ENCODE assay signal across 23 cellular contexts in the genomic region with DNA sequence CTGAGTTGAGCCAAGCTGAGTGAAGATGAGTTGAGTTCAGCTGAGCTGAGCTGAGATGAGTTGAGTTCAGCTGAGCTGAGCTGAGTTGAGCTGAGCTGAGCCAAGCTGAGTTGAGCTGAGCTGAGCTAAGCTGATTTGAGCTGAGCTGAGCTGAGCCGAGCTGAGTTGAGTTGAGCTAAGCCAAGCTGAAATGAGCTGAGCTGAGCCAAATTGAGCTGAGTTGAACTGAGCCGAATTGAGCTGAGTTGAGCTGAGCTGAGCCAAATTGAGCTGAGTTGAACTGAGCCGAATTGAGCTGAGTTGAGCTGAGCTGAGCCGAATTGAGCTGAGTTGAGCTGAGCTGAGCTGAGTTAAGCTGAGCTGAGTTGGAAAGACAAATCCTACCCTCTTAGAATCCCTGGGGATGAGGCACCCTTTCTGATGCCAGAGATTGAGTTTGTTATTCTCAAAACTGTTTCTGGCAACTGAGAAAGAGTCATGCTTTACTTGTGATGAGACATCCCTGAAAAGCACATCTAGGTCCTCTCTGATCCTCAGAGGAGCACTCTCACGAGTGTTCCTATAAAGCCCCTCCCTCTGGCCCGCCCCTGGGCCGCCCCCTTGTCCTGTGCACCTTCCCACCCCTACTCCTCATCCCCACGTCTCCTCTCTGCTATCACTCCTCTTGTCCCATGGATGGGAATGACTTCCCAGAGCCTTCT.
DNase-seq lines count a peak whose midpoint lies in the region; ATAC-seq and TF ChIP-seq lines count a peak whose summit lies in the region.
"Had no signal": no experiment of that assay in that cellular context is flagged by ENCODE, and none has a peak within 500 bp of the region (broad histone marks: within the 10 kb centered on the region; RNA-seq: fewer than 3 reads in every experiment).

No MANE protein-coding gene starts in this region.

- TF ChIP-seq EP300 in sigmoid colon (IDR thresholded peaks at IDR 0.05): no peak

- no peak for TF ChIP-seq POLR2A in sigmoid colon (IDR thresholded peaks at IDR 0.05)

- no peak overlapping the region for H3K27ac ChIP-seq in sigmoid colon
- H3K27ac ChIP-seq: hepatocyte had no signal

- H3K9me3 ChIP-seq in skeletal muscle satellite cell (replicated peaks; ENCODE audit: low read length) (no peaks in the 10 kb centered on the region), sigmoid colon (no peaks in the 10 kb centered on the region)
- H3K9me3 ChIP-seq: breast epithelium had no signal

- intact Hi-C loops in sigmoid colon (cut with DNase I): no loop called here
- intact Hi-C loops in Right ventricle myocardium superior (cut with DNase I): no loop called here

- DNase-seq in ELR (ENCODE audit: low read depth) (peak; percentile 47), M059J (ENCODE audit: low read depth) (peak; percentile 47), fibroblast of mammary gland (ENCODE audit: low read depth) (peak; percentile 93), sigmoid colon (no peak), Right ventricle myocardium superior (no peak)
- DNase-seq: activated CD4-positive, alpha-beta T cell treated with anti-CD3 and anti-CD28 coated beads for 36 hours; activated CD8-positive, alpha-beta memory T cell treated with anti-CD3 and anti-CD28 coated beads for 24 hours; activated naive CD4-positive, alpha-beta T cell treated with Interleukin-2 at 50 U/mL for 16 hours; activated T-cell treated with anti-CD3 and anti-CD28 coated beads, Interleukin-2, amount 50 U/mL, for 24 hours; AML-193; amniotic stem cell; cortex of kidney; DMS53; left ventricle myocardium superior; NCI-H1436; NCI-H524 treated with DMSO at 0.1 percent for 48 hours had no signal

- WGBS in sigmoid colon, 2 donors: 87 to 88% methylated on average over 8 of the region's 8 CpGs

- ATAC-seq in GM21423 (IDR thresholded peaks at IDR 0.05; ENCODE audit: unreplicated experiment) (no peak), Right ventricle myocardium superior (ENCODE audit: poor library complexity) (no peak)
- ATAC-seq: activated CD4-positive, alpha-beta T cell treated with anti-CD3 and anti-CD28 coated beads for 36 hours; GM23338; left ventricle myocardium superior; Right ventricle myocardium inferior; stimulated activated memory B cell treated with anti-CD40 and anti-IgM and Interleukin-4, amounts not matched to agents 10 μg/mL and 1 μg/mL and 100 μg/mL, for 72 hours had no signal

- peaks cover 57% of the 10 kb centered on the region for H3K4me1 ChIP-seq in skeletal muscle satellite cell (ENCODE audit: control insufficient read depth, insufficient read depth, low read length)
- peaks cover 0 to 9% (median 0%) of the 10 kb centered on the region in 4 donors for H3K4me1 ChIP-seq in sigmoid colon

- no peaks in the 10 kb centered on the region for H3K36me3 ChIP-seq in skeletal muscle satellite cell (ENCODE audit: insufficient read depth, low read length)
- H3K36me3 ChIP-seq in sigmoid colon: no peaks in the 10 kb centered on the region
- H3K36me3 ChIP-seq: breast epithelium had no signal

- H3K4me3 ChIP-seq in fibroblast of mammary gland (ENCODE audit: control insufficient read depth, low read depth, low read length) (peak overlapping the region; percentile 40), skeletal muscle satellite cell (ENCODE audit: low read length) (no peak overlapping the region), sigmoid colon (no peak overlapping the region)
- H3K4me3 ChIP-seq: breast epithelium, GM23338, hepatocyte had no signal

- H3K4me2 ChIP-seq in skeletal muscle satellite cell (ENCODE audit: low read length): no peak overlapping the region
- H3K4me2 ChIP-seq: GM23338, hepatocyte had no signal

- TF ChIP-seq CTCF in fibroblast of mammary gland (conservative IDR thresholded peaks at IDR 0.05; ENCODE audit: control insufficient read depth, insufficient read depth, low read depth, low read length): no peak
- TF ChIP-seq CTCF in sigmoid colon (IDR thresholded peaks at IDR 0.05): no peak

- H3K27me3 ChIP-seq in skeletal muscle satellite cell (ENCODE audit: control insufficient read depth, insufficient read depth, low read length) (no peaks in the 10 kb centered on the region), sigmoid colon (no peaks in the 10 kb centered on the region)
- H3K27me3 ChIP-seq: breast epithelium, hepatocyte had no signal

- peak overlapping the region; percentile 13 for H3K9ac ChIP-seq in skeletal muscle satellite cell (ENCODE audit: low read depth, low read length)

Comparison
In these comparisons a context has a peak if more than half of its experiments do, and no peak if none do; other contexts are left out.
1. DNase-seq: peak in ELR (single experiment), M059J (single experiment) and fibroblast of mammary gland (single experiment); none in sigmoid colon (single experiment) and Right ventricle myocardium superior (single experiment).